ENCODE assay signal across 2 cellular contexts in genomic region chr15:92277776-92278175, GRCh38.
TF ChIP-seq lines count a peak whose summit lies in the region.

No MANE protein-coding gene starts in this region.

TF ChIP-seq in HCT116, 20 proteins besides CTCF, POLR2A, EP300 and RAD21 (continued from another document):
- no peak for TF ChIP-seq REST (IDR thresholded peaks at IDR 0.05; ENCODE audit: low read depth)
- no peak for TF ChIP-seq TCF7L2 (IDR thresholded peaks at IDR 0.05; ENCODE audit: borderline replicate concordance, extremely low read depth, insufficient read depth, insufficient read length)
- no peak for TF ChIP-seq FOSL1 (IDR thresholded peaks at IDR 0.05; ENCODE audit: low read depth)
- no peak for TF ChIP-seq ELF1 (IDR thresholded peaks at IDR 0.05; ENCODE audit: borderline replicate concordance, low read depth)
- TF ChIP-seq EZH2 (IDR thresholded peaks at IDR 0.05): no peak
- no peak for TF ChIP-seq CEBPB (IDR thresholded peaks at IDR 0.05; ENCODE audit: low read depth)

TF ChIP-seq in liver, 16 proteins besides CTCF, POLR2A, EP300 and RAD21 (continued from another document):
- TF ChIP-seq EGR1 (IDR thresholded peaks at IDR 0.05; ENCODE audit: low read depth in 2 of 2) (no peak), HNF4A (conservative IDR thresholded peaks at IDR 0.05) (no peak), FOXA1 (IDR thresholded peaks at IDR 0.05) (no peak), SP1 (IDR thresholded peaks at IDR 0.05) (no peak), YY1 (IDR thresholded peaks at IDR 0.05) (no peak), MAX (IDR thresholded peaks at IDR 0.05) (no peak)
